ENCODE assay signal across 13 cellular contexts in genomic region chr10:78249690-78250089, GRCh38.
A peak's percentile ranks its signal among the peaks of the same experiment; 100 is the strongest.
DNase-seq lines count a peak whose midpoint lies in the region; ATAC-seq and TF ChIP-seq lines count a peak whose summit lies in the region.
"Had no signal": no experiment of that assay in that cellular context is flagged by ENCODE, and none has a peak within 500 bp of the region (broad histone marks: within the 10 kb centered on the region; RNA-seq: fewer than 3 reads in every experiment).

No MANE protein-coding gene starts in this region.

- peak overlapping the region; percentile 20 to 76; a peak in 3 of 4 replicates for H4K8ac ChIP-seq in IMR-90 (ENCODE audit: low read depth in 2 of 2, low read length in 2 of 2)

- H3K36me3 Mint-ChIP-seq in natural killer cell treated with Interleukin-12 subunit alpha and Interleukin-12 subunit beta and Interleukin-15 and Interleukin-18, amount 100 ng/mL, for 72 hours: no peaks in the 10 kb centered on the region
- no peaks in the 10 kb centered on the region for H3K36me3 Mint-ChIP-seq in activated CD4-positive, alpha-beta T cell treated with anti-CD3 and anti-CD28 coated beads for 36 hours (ENCODE audit: low read depth)

- H2BK5ac ChIP-seq in IMR-90 (ENCODE audit: low read depth, low read length, poor library complexity, severe bottlenecking): no peak overlapping the region

- no peak overlapping the region for H3K4me3 ChIP-seq in AG04450 (ENCODE audit: low read depth, low read length)
- no peak overlapping the region for H3K4me3 ChIP-seq in IMR-90 (ENCODE audit: insufficient read depth, low read depth, low read length)

- peaks cover 15% of the 10 kb centered on the region for H3K4me1 ChIP-seq in IMR-90 (ENCODE audit: control insufficient read depth, insufficient read depth, low read length)

- POLR2A ChIA-PET in AG04450 (lab: Yijun Ruan, JAX) (interaction anchor here (1.2 kb wide), 1 partner anchor 11 kb away, joined by 3 read pairs; no protein-coding TSS in a partner anchor), IMR-90 (lab: Charles Lee; ENCODE audit: unreplicated experiment) (no interaction called here)
- POLR2A ChIA-PET in activated CD4-positive, alpha-beta T cell treated with anti-CD3 and anti-CD28 coated beads for 36 hours (lab: Charles Lee): no interaction called here

- no peak overlapping the region for H3K56ac ChIP-seq in IMR-90 (ENCODE audit: extremely low read depth, insufficient read depth, low read length)

- peak overlapping the region; percentile 11 for H3K18ac ChIP-seq in IMR-90 (ENCODE audit: low read depth, low read length)

- intact Hi-C loops in IMR-90 (cut with micrococcal nuclease): no loop called here
- intact Hi-C loops in activated CD4-positive, alpha-beta T cell treated with anti-CD3 and anti-CD28 coated beads for 36 hours (cut with DNase I, micrococcal nuclease): no loop called here

- peak overlapping the region; percentile 83 for H3K4ac ChIP-seq in IMR-90 (ENCODE audit: low read depth, low read length)

- H3K9me1 ChIP-seq in IMR-90 (ENCODE audit: insufficient read depth, low read length): peaks cover 18% of the 10 kb centered on the region

- no peak for TF ChIP-seq POLR2A in IMR-90 (IDR thresholded peaks at IDR 0.05; ENCODE audit: low read depth, low read length)

- H2BK120ac ChIP-seq in IMR-90 (ENCODE audit: low read depth, low read length): peak overlapping the region; percentile 94

- CTCF ChIA-PET in AG04450 (lab: Charles Lee) (interaction anchor here (1.3 kb wide), 1 partner anchor 17 kb away, joined by 4 read pairs; no protein-coding TSS in a partner anchor), IMR-90 (lab: Yijun Ruan, JAX) (interaction anchor here (0.5 to 2.5 kb wide), 2 partner anchors 9 to 18 kb away, joined by 3 to 5 read pairs; no protein-coding TSS in a partner anchor)
- CTCF ChIA-PET in activated CD4-positive, alpha-beta T cell treated with anti-CD3 and anti-CD28 coated beads for 36 hours (lab: Charles Lee): interaction anchor here (1.1 kb wide), 1 partner anchor 22 kb away, joined by 3 read pairs; no protein-coding TSS in a partner anchor

- peak overlapping the region; percentile 86 for H4K91ac ChIP-seq in IMR-90 (ENCODE audit: insufficient read depth, low read depth, low read length)

- peak overlapping the region; percentile 48; the same call in 1 of the 2 replicates for H2AK5ac ChIP-seq in IMR-90 (ENCODE audit: low read depth, low read length)

- peak overlapping the region; percentile 88; the same call in 2 of the 3 replicates for H2BK15ac ChIP-seq in IMR-90 (ENCODE audit: low read depth, low read length)

- H3K4me2 ChIP-seq in IMR-90 (ENCODE audit: low read depth, low read length): no peak overlapping the region; the same call in 1 of the 2 replicates

- H3K23ac ChIP-seq in IMR-90 (ENCODE audit: low read depth, low read length): peak overlapping the region; percentile 61

- no peak overlapping the region for H3K9ac ChIP-seq in IMR-90 (ENCODE audit: low read depth, low read length)

- H2AK9ac ChIP-seq in IMR-90 (replicated peaks; ENCODE audit: low read depth, low read length, poor library complexity): peak overlapping the region; percentile 6

- DNase-seq in AG04450 (ENCODE audit: low read depth, low spot score): no peak
- no peak for DNase-seq in IMR-90
- peak; percentile 18 for DNase-seq in natural killer cell treated with Interleukin-12 subunit alpha and Interleukin-12 subunit beta and Interleukin-15 and Interleukin-18, amount 100 ng/mL, for 72 hours (ENCODE audit: low spot score)
- no peak for DNase-seq in amniotic stem cell (lab: John Stamatoyannopoulos, UW)
- no peak for DNase-seq in stimulated activated CD8-positive, alpha-beta memory T cell treated with anti-CD3 and anti-CD28 coated beads, Interleukin-4, amount 100 ng/mL, for 48 hours
- DNase-seq in G401 (ENCODE audit: low spot score): no peak
- no peak for DNase-seq in activated CD4-positive, alpha-beta T cell treated with anti-CD3 and anti-CD28 coated beads for 36 hours
- DNase-seq: CD4-positive, CD25-positive, alpha-beta regulatory T cell; NCI-H1436; NCI-H2029 treated with DMSO at 0.1 percent for 48 hours; SHP77 treated with DMSO at 0.1 percent for 48 hours had no signal

- TF ChIP-seq RAD21 in IMR-90 (IDR thresholded peaks at IDR 0.05; ENCODE audit: low read length): no peak

- peaks cover 35 to 36% of the 10 kb centered on the region in 2 donors for H3K4me1 Mint-ChIP-seq in natural killer cell treated with Interleukin-12 subunit alpha and Interleukin-12 subunit beta and Interleukin-15 and Interleukin-18, amount 100 ng/mL, for 72 hours (ENCODE audit: low read depth in 2 of 2)
- peaks cover 5% of the 10 kb centered on the region for H3K4me1 Mint-ChIP-seq in activated CD4-positive, alpha-beta T cell treated with anti-CD3 and anti-CD28 coated beads for 36 hours

- no peak for ATAC-seq in IMR-90 (ENCODE audit: low read depth)
- ATAC-seq in natural killer cell treated with Interleukin-12 subunit alpha and Interleukin-12 subunit beta and Interleukin-15 and Interleukin-18, amount 100 ng/mL, for 72 hours: no peak
- ATAC-seq in activated CD4-positive, alpha-beta T cell treated with anti-CD3 and anti-CD28 coated beads for 36 hours: no peak
- ATAC-seq: HepG2 had no signal

- H3K9me3 ChIP-seq in AG04450 (ENCODE audit: control insufficient read depth, insufficient read depth, low read length): no peaks in the 10 kb centered on the region
- no peaks in the 10 kb centered on the region for H3K9me3 ChIP-seq in IMR-90 (ENCODE audit: control insufficient read depth, insufficient read depth, low read length)

- H3K9me3 Mint-ChIP-seq in natural killer cell treated with Interleukin-12 subunit alpha and Interleukin-12 subunit beta and Interleukin-15 and Interleukin-18, amount 100 ng/mL, for 72 hours: no peaks in the 10 kb centered on the region
- H3K9me3 Mint-ChIP-seq in activated CD4-positive, alpha-beta T cell treated with anti-CD3 and anti-CD28 coated beads for 36 hours (ENCODE audit: low read depth): no peaks in the 10 kb centered on the region

- TF ChIP-seq CTCF in AG04450 (IDR thresholded peaks at IDR 0.05; ENCODE audit: low read depth, low read length) (no peak), IMR-90 (conservative IDR thresholded peaks at IDR 0.05; ENCODE audit: low read depth, low read length) (no peak)

- peak overlapping the region; percentile 26 to 64 for H3K27ac Mint-ChIP-seq in natural killer cell treated with Interleukin-12 subunit alpha and Interleukin-12 subunit beta and Interleukin-15 and Interleukin-18, amount 100 ng/mL, for 72 hours
- no peak overlapping the region for H3K27ac Mint-ChIP-seq in activated CD4-positive, alpha-beta T cell treated with anti-CD3 and anti-CD28 coated beads for 36 hours
- H3K27ac Mint-ChIP-seq: CD4-positive, CD25-positive, alpha-beta regulatory T cell had no signal

- peak overlapping the region; percentile 64 for H3K14ac ChIP-seq in IMR-90 (replicated peaks; ENCODE audit: low read depth, low read length)

- peak overlapping the region; percentile 81 for H2AFZ ChIP-seq in IMR-90 (replicated peaks; ENCODE audit: low read length, poor library complexity)

- peak overlapping the region; percentile 3; the same call in 1 of the 2 replicates for H4K5ac ChIP-seq in IMR-90 (ENCODE audit: low read depth, low read length)

- dilution Hi-C loops in IMR-90 (cut with HindIII; ENCODE audit: low sequenced_read_pairs, unreplicated experiment): no loop called here

- peak overlapping the region; percentile 88 for H2BK20ac ChIP-seq in IMR-90 (ENCODE audit: low read depth, low read length)

- no peaks in the 10 kb centered on the region for H3K36me3 ChIP-seq in IMR-90 (ENCODE audit: control insufficient read depth, insufficient read depth, low read length)

- H3K79me1 ChIP-seq in IMR-90 (ENCODE audit: low read depth in 1 of 2, low read length in 2 of 2): 0 out of 4 replicates have a peak, but pooled peaks cover 0 to under 1% of the 10 kb centered on the region in 2 experiments

- no CpG with 5 or more reads among the region's 3 CpGs for WGBS in IMR-90 (ENCODE audit: extremely low coverage in 2 of 2, insufficient read length in 1 of 2), 2 experiments

- H3K27ac ChIP-seq in AG04450 (ENCODE audit: low read depth, low read length) (peak overlapping the region; percentile 79), IMR-90 (ENCODE audit: insufficient read depth, low read length) (0 out of 2 replicates have a peak overlapping the region, but pooled peaks have one; percentile 13), cingulate gyrus (ENCODE audit: low read depth, low read length) (peak overlapping the region; percentile 90)

- H3K27me3 ChIP-seq in AG04450 (ENCODE audit: control insufficient read depth, insufficient read depth, low read length): no peaks in the 10 kb centered on the region
- no peaks in the 10 kb centered on the region for H3K27me3 ChIP-seq in IMR-90 (ENCODE audit: control insufficient read depth, insufficient read depth, low read length)

- H3K4me3 Mint-ChIP-seq in natural killer cell treated with Interleukin-12 subunit alpha and Interleukin-12 subunit beta and Interleukin-15 and Interleukin-18, amount 100 ng/mL, for 72 hours: peak overlapping the region; percentile 67
- H3K4me3 Mint-ChIP-seq in activated CD4-positive, alpha-beta T cell treated with anti-CD3 and anti-CD28 coated beads for 36 hours: no peak overlapping the region
- H3K4me3 Mint-ChIP-seq: CD4-positive, CD25-positive, alpha-beta regulatory T cell had no signal

- BruUV-seq in IMR-90 (replicated peaks; lab: Mats Ljungman, UMichigan): no TSS peak

- H4K20me1 ChIP-seq in IMR-90 (ENCODE audit: insufficient read depth, low read length): no peaks in the 10 kb centered on the region

- in situ Hi-C loops in IMR-90 (cut with MboI; ENCODE audit: low sequenced_read_pairs) (no loop called here), G401 (cut with HindIII; ENCODE audit: low sequenced_read_pairs) (no loop called here)

- H3K27me3 Mint-ChIP-seq in natural killer cell treated with Interleukin-12 subunit alpha and Interleukin-12 subunit beta and Interleukin-15 and Interleukin-18, amount 100 ng/mL, for 72 hours: peaks cover 7 to 17% of the 10 kb centered on the region in 2 donors
- peaks cover 10% of the 10 kb centered on the region for H3K27me3 Mint-ChIP-seq in activated CD4-positive, alpha-beta T cell treated with anti-CD3 and anti-CD28 coated beads for 36 hours

TF ChIP-seq in IMR-90, 13 proteins besides CTCF, POLR2A, EP300 and RAD21 (continues in another document):
- TF ChIP-seq BHLHE40 (IDR thresholded peaks at IDR 0.05; ENCODE audit: low read depth, low read length) (no peak), NFE2L2 (IDR thresholded peaks at IDR 0.05; ENCODE audit: low read depth, low read length) (no peak), ELK1 (IDR thresholded peaks at IDR 0.05; ENCODE audit: borderline replicate concordance, low read depth, low read length) (no peak), CHD1 (IDR thresholded peaks at IDR 0.05; ENCODE audit: low read depth, low read length) (no peak)

Comparison
In these comparisons a context has a peak if more than half of its experiments do, and no peak if none do; other contexts are left out.
1. H3K27ac ChIP-seq: peak in every context shown above with its lines; median percentile 90 in cingulate gyrus; 79 in AG04450; 13 in IMR-90.